In genomic region chr2:21078296-21078695, GRCh38 we compare ENCODE assay signal across 29 cellular contexts. TPM values are rescaled to one million over a fixed set of nuclear protein-coding genes. Genes with fewer than 3 reads are reported as not detected.
"Had no signal": no experiment of that assay in that cellular context is flagged by ENCODE, and none has a peak within 500 bp of the region (broad histone marks: within the 10 kb centered on the region; RNA-seq: fewer than 3 reads in every experiment).

No MANE protein-coding gene starts in this region.

- H3K36me3 ChIP-seq: stomach, suprapubic skin, thoracic aorta, thyroid gland, tibial artery, tibial nerve, transverse colon, upper lobe of left lung, upper lobe of right lung, uterus, vagina had no signal

- H3K27ac ChIP-seq: stomach, suprapubic skin, testis, thoracic aorta, thyroid gland, tibial artery, tibial nerve, transverse colon, upper lobe of left lung, upper lobe of right lung, uterus, vagina had no signal

- H3K4me1 ChIP-seq: stomach, suprapubic skin, testis, thyroid gland, tibial artery, tibial nerve, transverse colon, upper lobe of left lung, upper lobe of right lung, uterus, vagina had no signal

- H3K27me3 ChIP-seq: stomach, suprapubic skin, testis, thyroid gland, tibial artery, tibial nerve, transverse colon, upper lobe of left lung, upper lobe of right lung, uterus, vagina had no signal

- DNase-seq: stimulated activated CD4-positive, alpha-beta T cell treated with anti-CD3 and anti-CD28 coated beads, Interleukin-2, amount 100 ng/mL, for 48 hours; stimulated activated CD4-positive, alpha-beta T cell treated with anti-CD3 and anti-CD28 coated beads, Interleukin-4, amount 100 ng/mL, for 1 hour; stimulated activated CD4-positive, alpha-beta T cell treated with anti-CD3 and anti-CD28 coated beads, Interleukin-4, amount 100 ng/mL, for 24 hours; stimulated activated CD4-positive, alpha-beta T cell treated with anti-CD3 and anti-CD28 coated beads, Interleukin-4, amount 100 ng/mL, for 4 hours; stimulated activated CD8-positive, alpha-beta memory T cell treated with anti-CD3 and anti-CD28 coated beads, Interleukin-4, amount 100 ng/mL, for 48 hours; stimulated activated naive B cell treated with anti-CD40 and anti-IgM and Interleukin-4, amounts not matched to agents 10 μg/mL and 1 μg/mL and 100 μg/mL, for 72 hours; stimulated activated naive CD4-positive, alpha-beta T cell; stimulated activated naive CD4-positive, alpha-beta T cell treated with Interleukin-2 at 50 U/mL for 16 hours; stimulated activated naive CD8-positive, alpha-beta T cell treated with anti-CD3 and anti-CD28 coated beads, Interleukin-15, amount 100 ng/mL, for 72 hours; stimulated activated naive CD8-positive, alpha-beta T cell treated with anti-CD3 and anti-CD28 coated beads, Interleukin-15, Interleukin-2, amounts not matched to agents 100 U/mL and 50 U/mL, for 24 hours; stomach; substantia nigra; testis; thyroid gland; tibial artery; transverse colon; trophoblast cell; upper lobe of left lung; upper lobe of right lung; uterus had no signal

- H3K4me3 ChIP-seq: stomach, suprapubic skin, testis, thoracic aorta, thyroid gland, tibial artery, tibial nerve, transverse colon, upper lobe of left lung, upper lobe of right lung, uterus, vagina had no signal

- H3K9me3 ChIP-seq: suprapubic skin, testis, thoracic aorta, thyroid gland, transverse colon, upper lobe of right lung, uterus, vagina had no signal

- FAIRE-seq: urothelium cell line had no signal

- ATAC-seq: stimulated activated effector memory CD8-positive, alpha-beta T cell treated with anti-CD3 and anti-CD28 coated beads, Interleukin-12 subunit alpha, Interleukin-12 subunit beta, amount 100 ng/mL, for 72 hours; stimulated activated memory B cell treated with anti-CD40 and anti-IgM and Interleukin-4, amounts not matched to agents 10 μg/mL and 1 μg/mL and 100 μg/mL, for 72 hours; stimulated activated naive B cell treated with anti-CD40 and anti-IgM and Interleukin-4, amounts not matched to agents 10 μg/mL and 1 μg/mL and 100 μg/mL, for 72 hours; stimulated activated naive CD8-positive, alpha-beta T cell treated with anti-CD3 and anti-CD28 coated beads, Interleukin-15, amount 100 ng/mL, for 72 hours; stimulated activated naive CD8-positive, alpha-beta T cell treated with anti-CD3 and anti-CD28 coated beads, Interleukin-15, Interleukin-2, amounts not matched to agents 100 U/mL and 50 U/mL, for 24 hours; upper lobe of right lung had no signal

RNA-seq across cellular contexts. Expression of gene APOB, which starts 34.4 kb away (rescaled TPM):
- total RNA-seq: vagina had no signal

RNA-seq across cellular contexts. Expression of gene TDRD15, which starts 45.5 kb away (rescaled TPM):
- total RNA-seq: temporal lobe, upper lobe of right lung, vagina had no signal
- polyA plus RNA-seq: stomach, urinary bladder had no signal
